Comparison of ENCODE assay signal across 9 cellular contexts in the genomic region with DNA sequence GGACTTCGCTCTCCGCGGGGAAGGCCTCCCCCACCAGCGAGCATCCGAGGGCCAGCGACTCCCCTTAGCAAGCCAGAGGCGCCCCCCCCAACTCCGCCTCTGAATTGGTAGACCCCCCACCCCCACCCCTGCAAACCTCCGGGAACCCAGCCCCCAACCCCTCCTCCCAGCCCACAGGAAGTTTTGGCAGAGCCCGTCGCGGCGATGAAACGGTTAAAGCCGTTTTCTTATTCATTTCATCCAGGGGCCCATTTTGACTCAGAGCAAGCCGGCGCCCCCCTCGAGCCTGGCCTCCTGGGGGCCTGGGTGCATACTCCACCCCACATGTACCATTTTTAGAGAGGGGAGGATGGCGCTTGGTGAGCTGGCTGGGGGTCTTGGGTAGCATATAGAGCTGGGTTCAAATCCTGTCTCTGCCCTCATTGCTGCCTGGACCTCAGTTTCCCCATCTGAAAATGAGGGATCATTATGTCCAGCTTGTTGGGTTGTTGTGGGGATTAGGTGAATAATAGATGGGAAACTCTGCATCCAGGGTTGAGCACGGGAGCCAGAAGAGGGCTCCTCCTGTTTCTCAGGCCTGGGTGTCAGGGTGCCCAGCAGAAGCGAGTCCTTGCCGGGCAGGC. TPM values are rescaled to one million over a fixed set of nuclear protein-coding genes. Genes with fewer than 3 reads are reported as not detected.
A peak's percentile ranks its signal among the peaks of the same experiment; 100 is the strongest.
DNase-seq lines count a peak whose midpoint lies in the region; ATAC-seq and TF ChIP-seq lines count a peak whose summit lies in the region.
"Had no signal": no experiment of that assay in that cellular context is flagged by ENCODE, and none has a peak within 500 bp of the region (broad histone marks: within the 10 kb centered on the region; RNA-seq: fewer than 3 reads in every experiment).

No MANE protein-coding gene starts in this region.

- peaks cover 3% of the 10 kb centered on the region for H3K36me3 Mint-ChIP-seq in Caco-2 (ENCODE audit: insufficient read depth, unreplicated experiment)

- H3K9ac ChIP-seq in PC-3 (ENCODE audit: low read length) = peak overlapping the region; percentile 73
- peak overlapping the region; percentile 63 to 65 for H3K9ac ChIP-seq in duodenal mucosa (ENCODE audit: low read depth in 1 of 2, low read length in 2 of 2)
- H3K9ac ChIP-seq: KMS-11 had no signal

- DNase-seq in Caco-2 (no peak), PC-3 (no peak), hepatic stellate cell (ENCODE audit: low spot score) (no peak), MV-4-11 (lab: John Stamatoyannopoulos, UW) (no peak), NCI-H1694 (lab: John Stamatoyannopoulos, UW) (no peak), DMS53 treated with DMSO at 0.1 percent for 48 hours (lab: John Stamatoyannopoulos, UW; ENCODE audit: unreplicated experiment) (no peak)

- H4K20me1 ChIP-seq in PC-3 (ENCODE audit: low read length) = no peaks in the 10 kb centered on the region

- no peaks in the 10 kb centered on the region for H3K27me3 Mint-ChIP-seq in Caco-2 (ENCODE audit: insufficient read depth, unreplicated experiment)

- no peaks in the 10 kb centered on the region for H3K36me3 ChIP-seq in Caco-2 (ENCODE audit: control insufficient read depth, insufficient read depth, low read length)
- no peaks in the 10 kb centered on the region for H3K36me3 ChIP-seq in PC-3 (ENCODE audit: low read depth, low read length)
- H3K36me3 ChIP-seq in duodenal mucosa (ENCODE audit: control insufficient read depth in 1 of 2, insufficient read depth in 2 of 2, low read length in 2 of 2) = no peaks in the 10 kb centered on the region
- H3K36me3 ChIP-seq in neuron (ENCODE audit: insufficient read depth, low read length) = no peaks in the 10 kb centered on the region

- POLR2A ChIA-PET in Caco-2 (lab: Charles Lee) = interaction anchor here (1.3 kb wide), 1 partner anchor 9 kb away, joined by 36 read pairs; a partner anchor contains a TSS
- POLR2A ChIA-PET in PC-3 (lab: Charles Lee; ENCODE audit: unreplicated experiment) = no interaction called here

- no peak overlapping the region for H3K27ac Mint-ChIP-seq in Caco-2 (ENCODE audit: unreplicated experiment)

- H3K9me3 Mint-ChIP-seq in Caco-2 (ENCODE audit: unreplicated experiment) = no peaks in the 10 kb centered on the region

- H3K4me1 Mint-ChIP-seq in Caco-2 (ENCODE audit: low read depth, unreplicated experiment) = peaks cover 8% of the 10 kb centered on the region

- peak overlapping the region; percentile 93 for H2AFZ ChIP-seq in PC-3 (ENCODE audit: low read length)
- peak overlapping the region; percentile 31 for H2AFZ ChIP-seq in neuron (ENCODE audit: low read depth, low read length)

- no peak for ATAC-seq in PC-3

- CTCF ChIA-PET in Caco-2 (lab: Charles Lee) (interaction anchor here (0.8 kb wide), 1 partner anchor 10 kb away, joined by 4 read pairs; no protein-coding TSS in a partner anchor), PC-3 (lab: Charles Lee) (interaction anchor here (0.8 to 0.9 kb wide), 2 partner anchors 8 to 17 kb away, joined by 4 to 5 read pairs; a partner anchor contains a TSS)

- H3K4me3 Mint-ChIP-seq in Caco-2 (ENCODE audit: unreplicated experiment) = no peak overlapping the region

- peak overlapping the region; percentile 80 for H3K27ac ChIP-seq in PC-3 (ENCODE audit: low read length)
- H3K27ac ChIP-seq in duodenal mucosa (ENCODE audit: low read depth, low read length) = peak overlapping the region; percentile 90
- H3K27ac ChIP-seq: KMS-11 had no signal

- H3K4me3 ChIP-seq in Caco-2 (ENCODE audit: low read depth, low read length) (peak overlapping the region; percentile 50), PC-3 (ENCODE audit: low read length) (peak overlapping the region; percentile 69), duodenal mucosa (ENCODE audit: low read depth in 1 of 2, low read length in 2 of 2) (peak overlapping the region; percentile 58 to 70), neuron (ENCODE audit: low read length) (peak overlapping the region; percentile 44)

- peak overlapping the region; percentile 90 for H3K4me2 ChIP-seq in PC-3 (ENCODE audit: low read length)

- intact Hi-C loops in Caco-2 (cut with micrococcal nuclease; ENCODE audit: unreplicated experiment) (no loop called here), PC-3 (cut with micrococcal nuclease) (no loop called here)

- no peaks in the 10 kb centered on the region for H3K9me3 ChIP-seq in Caco-2
- H3K9me3 ChIP-seq in PC-3 (ENCODE audit: low read length) = no peaks in the 10 kb centered on the region
- no peaks in the 10 kb centered on the region for H3K9me3 ChIP-seq in duodenal mucosa (ENCODE audit: control insufficient read depth in 1 of 2, low read length in 2 of 2)
- H3K9me3 ChIP-seq in neuron (ENCODE audit: low read length) = no peaks in the 10 kb centered on the region

- BruUV-seq in Caco-2 (replicated peaks; lab: Mats Ljungman, UMichigan) = TSS peak; percentile 28
- BruUV-seq in PC-3 (replicated peaks; lab: Mats Ljungman, UMichigan) = TSS peak; percentile 57

- H3K4me1 ChIP-seq in Caco-2 (peaks cover 39% of the 10 kb centered on the region), PC-3 (ENCODE audit: insufficient read depth, low read length) (peaks cover 69% of the 10 kb centered on the region), duodenal mucosa (ENCODE audit: control insufficient read depth in 1 of 2, insufficient read depth in 2 of 2, low read length in 2 of 2) (peaks cover 74 to 76% of the 10 kb centered on the region in 2 donors), neuron (ENCODE audit: insufficient read depth, low read length) (peaks cover 58% of the 10 kb centered on the region)

- no peaks in the 10 kb centered on the region for H3K9me2 ChIP-seq in PC-3 (replicated peaks; ENCODE audit: low read length)

- H3K27me3 ChIP-seq in Caco-2 (replicated peaks; ENCODE audit: control insufficient read depth, insufficient read depth, low read length) = no peaks in the 10 kb centered on the region
- no peaks in the 10 kb centered on the region for H3K27me3 ChIP-seq in PC-3 (ENCODE audit: low read length)
- no peaks in the 10 kb centered on the region for H3K27me3 ChIP-seq in duodenal mucosa (ENCODE audit: control insufficient read depth in 1 of 2, insufficient read depth in 2 of 2, low read length in 2 of 2)
- H3K27me3 ChIP-seq in neuron (ENCODE audit: insufficient read depth, low read length) = no peaks in the 10 kb centered on the region

- TF ChIP-seq CTCF in Caco-2 (IDR thresholded peaks at IDR 0.05; ENCODE audit: insufficient read depth in 1 of 2, low read depth in 1 of 2, low read length in 1 of 2, severe bottlenecking in 1 of 2, unreplicated experiment in 1 of 2) = no peak
- TF ChIP-seq CTCF in PC-3 (conservative IDR thresholded peaks at IDR 0.05; ENCODE audit: low read depth, low read length) = no peak

- peaks cover 5% of the 10 kb centered on the region for H3F3A ChIP-seq in PC-3 (ENCODE audit: low read length, unreplicated experiment)

- H3K79me2 ChIP-seq in PC-3 (ENCODE audit: low read length) = no peaks in the 10 kb centered on the region

RNA-seq across cellular contexts. Expression of a gene that starts 7.9 kb away (rescaled TPM):
- total RNA-seq in Caco-2 (2022) (16.4 and 19.4 TPM in 2 replicates), PC-3 (2014; rRNA removed) (343 and 391 TPM in 2 replicates)

RNA-seq across cellular contexts. Expression of a gene that starts 8.0 kb away (rescaled TPM):
- total RNA-seq in Caco-2 (2022) (74.2 and 80.4 TPM in 2 replicates), PC-3 (2014; rRNA removed) (95.2 and 95.7 TPM in 2 replicates)

RNA-seq across cellular contexts. Expression of a gene that starts 18.3 kb away (rescaled TPM):
- total RNA-seq in Caco-2 (2022) (265 and 285 TPM in 2 replicates), PC-3 (2014; rRNA removed) (729 and 746 TPM in 2 replicates)

RNA-seq across cellular contexts. Expression of a gene that starts 18.5 kb away (rescaled TPM):
- total RNA-seq in Caco-2 (2022) (23.9 and 25.9 TPM in 2 replicates), PC-3 (2014; rRNA removed) (not detected in 2 replicates)

RNA-seq across cellular contexts. Expression of a gene that starts 23.0 kb away (rescaled TPM):
- total RNA-seq in Caco-2 (2022) (30.9 and 37.6 TPM in 2 replicates), PC-3 (2014; rRNA removed) (118 and 120 TPM in 2 replicates)

Comparison
In these comparisons a context has a peak if more than half of its experiments do, and no peak if none do; other contexts are left out.
1. RNA of a gene that starts 7.9 kb away (total RNA-seq): 343 to 391 TPM in PC-3; 16.4 to 19.4 TPM in Caco-2; every median in the first group is over 10 times any median in the second.
2. Peak in every context shown above with its lines, with median percentiles within 50 percentile points of each other: H3K4me3 ChIP-seq.